8 cellular contexts compared by ENCODE assay signal in genomic region chr3:57756528-57757401, GRCh38. TPM values are rescaled to one million over a fixed set of nuclear protein-coding genes. Genes with fewer than 3 reads are reported as not detected.
DNase-seq lines count a peak whose midpoint lies in the region; ATAC-seq and TF ChIP-seq lines count a peak whose summit lies in the region.

No MANE protein-coding gene starts in this region.

- intact Hi-C loops in activated naive CD4-positive, alpha-beta T cell treated with anti-CD3 and anti-CD28 coated beads for 36 hours (cut with micrococcal nuclease), result loop anchor here (1.0 to 5.0 kb wide), 8 partner anchors 32 to 550 kb away; partner anchors contain the start of genes APPL1, ARF4, HTD2 and PDE12

- H3K9me3 Mint-ChIP-seq in activated naive CD4-positive, alpha-beta T cell treated with anti-CD3 and anti-CD28 coated beads for 36 hours, result no peaks in the 10 kb centered on the region

- H3K27ac Mint-ChIP-seq in activated naive CD4-positive, alpha-beta T cell treated with anti-CD3 and anti-CD28 coated beads for 36 hours, result peak overlapping the region; percentile 92

- peaks cover 22% of the 10 kb centered on the region for H3K36me3 Mint-ChIP-seq in activated naive CD4-positive, alpha-beta T cell treated with anti-CD3 and anti-CD28 coated beads for 36 hours (ENCODE audit: low read depth)

- H3K4me3 Mint-ChIP-seq in activated naive CD4-positive, alpha-beta T cell treated with anti-CD3 and anti-CD28 coated beads for 36 hours, result peak overlapping the region; percentile 98

- no peaks in the 10 kb centered on the region for H3K27me3 Mint-ChIP-seq in activated naive CD4-positive, alpha-beta T cell treated with anti-CD3 and anti-CD28 coated beads for 36 hours (ENCODE audit: low read depth)

- peak overlapping the region; percentile 82 to 98 (median 89) for H3K4me3 ChIP-seq in Peyer's patch
- peak overlapping the region; percentile 80 for H3K4me3 ChIP-seq in urinary bladder (ENCODE audit: low read depth, low read length)

- H3K36me3 ChIP-seq in Peyer's patch (peaks cover 0 to 13% (median 0%) of the 10 kb centered on the region in 3 donors), urinary bladder (ENCODE audit: insufficient read depth) (no peaks in the 10 kb centered on the region)

- H3K4me1 ChIP-seq in Peyer's patch (peaks cover 0 to 20% (median 10%) of the 10 kb centered on the region in 4 donors), urinary bladder (ENCODE audit: insufficient read depth) (peaks cover 2% of the 10 kb centered on the region)

- DNase-seq in DMS 273 (lab: John Stamatoyannopoulos, UW; ENCODE audit: unreplicated experiment), result peak; percentile 63
- no peak for DNase-seq in DMS 273 treated with DMSO at 0.1 percent for 48 hours (lab: John Stamatoyannopoulos, UW)
- DNase-seq in Peyer's patch, result peak; percentile 37 to 70 (median 69)
- peak; percentile 61 for DNase-seq in activated naive CD4-positive, alpha-beta T cell treated with anti-CD3 and anti-CD28 coated beads for 36 hours
- peak; percentile 56 for DNase-seq in glomerular visceral epithelial cell (ENCODE audit: extremely low spot score)
- DNase-seq in omental fat pad (ENCODE audit: low spot score), result no peak

- H3K4me1 Mint-ChIP-seq in activated naive CD4-positive, alpha-beta T cell treated with anti-CD3 and anti-CD28 coated beads for 36 hours (ENCODE audit: low read depth), result peaks cover 41% of the 10 kb centered on the region

- CTCF ChIA-PET in activated naive CD4-positive, alpha-beta T cell treated with anti-CD3 and anti-CD28 coated beads for 36 hours (lab: Charles Lee), result interaction anchor here (1.0 to 1.4 kb wide), 2 partner anchors 69 to 160 kb away, joined by 3 to 4 read pairs; partner anchors contain the start of gene ARF4

- ATAC-seq in HG02885 (IDR thresholded peaks at IDR 0.05; ENCODE audit: poor library complexity, unreplicated experiment) (peak; percentile 26), omental fat pad (ENCODE audit: low FRiP score) (peak; percentile 26)

- TF ChIP-seq POLR2A in Peyer's patch (IDR thresholded peaks at IDR 0.05), result no peak

- no peaks in the 10 kb centered on the region for H3K9me3 ChIP-seq in Peyer's patch

- H3K27me3 ChIP-seq in Peyer's patch, result no peaks in the 10 kb centered on the region

- H3K27ac ChIP-seq in Peyer's patch (peak overlapping the region; percentile 78 to 91 (median 88)), urinary bladder (ENCODE audit: low read depth) (peak overlapping the region; percentile 68)

- under 1% methylated on average over 84 of the region's 84 CpGs for WGBS in urinary bladder

- no peak for TF ChIP-seq CTCF in Peyer's patch (IDR thresholded peaks at IDR 0.05)
- TF ChIP-seq CTCF in omental fat pad (IDR thresholded peaks at IDR 0.05), result no peak

RNA-seq across cellular contexts. Expression of gene SLMAP, which starts 0.7 kb away (rescaled TPM):
- 100 to 1,000 TPM in 2 of 4 donors, 10 to 100 TPM in 2; 80.8 to 215 (median 94.4) TPM for total RNA-seq in Peyer's patch
- total RNA-seq in activated naive CD4-positive, alpha-beta T cell treated with anti-CD3 and anti-CD28 coated beads for 36 hours, result 10 to 100 TPM; 35.1 TPM
- 10 to 100 TPM; 42.7 to 72.7 (median 47.1) TPM for total RNA-seq in omental fat pad
- total RNA-seq in urinary bladder, result 559 TPM
- 242 TPM for polyA plus RNA-seq in urinary bladder

Comparison
In these comparisons a context has a peak if more than half of its experiments do, and no peak if none do; other contexts are left out.
1. DNase-seq: peak in DMS 273 (single experiment), Peyer's patch (3 of 3), activated naive CD4-positive, alpha-beta T cell treated with anti-CD3 and anti-CD28 coated beads for 36 hours (single experiment) and glomerular visceral epithelial cell (single experiment); none in DMS 273 treated with DMSO at 0.1 percent for 48 hours (single experiment) and omental fat pad (single experiment).